ENCODE assay signal across 25 cellular contexts in genomic region chr6:137801352-137802088, GRCh38.
DNase-seq lines count a peak whose midpoint lies in the region; ATAC-seq, FAIRE-seq and TF ChIP-seq lines count a peak whose summit lies in the region.
"Had no signal": no experiment of that assay in that cellular context is flagged by ENCODE, and none has a peak within 500 bp of the region (broad histone marks: within the 10 kb centered on the region; RNA-seq: fewer than 3 reads in every experiment).

No MANE protein-coding gene starts in this region.

- in situ Hi-C loops in K562 (cut with MboI), result loop anchor here (10.0 kb wide), 1 partner anchor 143 kb away; no protein-coding TSS in a partner anchor

- H3K9me1 ChIP-seq in K562 (ENCODE audit: control insufficient read depth, insufficient read depth, low read length), result no peaks in the 10 kb centered on the region

- no peak overlapping the region for H3K18ac ChIP-seq in mesenchymal stem cell (ENCODE audit: low read depth in 1 of 2, low read length in 2 of 2)

- H3K36me3 ChIP-seq in CD4-positive, CD25-positive, alpha-beta regulatory T cell (ENCODE audit: control insufficient read depth, insufficient read depth, low read length), result no peaks in the 10 kb centered on the region
- H3K36me3 ChIP-seq in CD8-positive, alpha-beta memory T cell (ENCODE audit: insufficient read depth, low read length), result no peaks in the 10 kb centered on the region
- H3K36me3 ChIP-seq in K562 (ENCODE audit: control insufficient read depth, insufficient read depth, low read length) (no peaks in the 10 kb centered on the region), mesenchymal stem cell (ENCODE audit: control insufficient read depth in 1 of 2, insufficient read depth in 2 of 2, low read depth in 1 of 2, low read length in 2 of 2) (no peaks in the 10 kb centered on the region)
- H3K36me3 ChIP-seq: BLaER1 treated with 17β-estradiol and CSF1 and Interleukin-3, amounts not matched to agents 10 nM and 100 nM; heart right ventricle; MG63; SJSA1; transverse colon had no signal

- H2AFZ ChIP-seq in K562 (ENCODE audit: low read depth, low read length) (peak overlapping the region; percentile 23; the same call in 1 of the 2 replicates), mesenchymal stem cell (ENCODE audit: low read depth, low read length) (no peak overlapping the region)

- no peak overlapping the region for H3K23ac ChIP-seq in mesenchymal stem cell (ENCODE audit: low read length in 2 of 2)

- H2BK15ac ChIP-seq in mesenchymal stem cell (ENCODE audit: low read depth, poor library complexity, severe bottlenecking), result no peak overlapping the region

- peak overlapping the region; percentile 35 for H2AK5ac ChIP-seq in mesenchymal stem cell (ENCODE audit: low read length, severe bottlenecking)

- peaks cover 0 to 3% (median 0%) of the 10 kb centered on the region in 7 donors for H3K9me3 Mint-ChIP-seq in CD4-positive, CD25-positive, alpha-beta regulatory T cell
- peaks cover 0 to 1% (median 0%) of the 10 kb centered on the region in 5 donors for H3K9me3 Mint-ChIP-seq in CD8-positive, alpha-beta memory T cell
- H3K9me3 Mint-ChIP-seq: activated naive CD4-positive, alpha-beta T cell treated with anti-CD3 and anti-CD28 coated beads for 36 hours had no signal

- TF ChIP-seq POLR2A in K562 (conservative IDR thresholded peaks at IDR 0.05), result no peak

- peaks cover 29 to 63% (median 47%) of the 10 kb centered on the region in 4 donors for H3K4me1 Mint-ChIP-seq in CD4-positive, CD25-positive, alpha-beta regulatory T cell
- H3K4me1 Mint-ChIP-seq in CD8-positive, alpha-beta memory T cell, result peaks cover 23 to 48% (median 30%) of the 10 kb centered on the region in 3 donors

- peaks cover 30% of the 10 kb centered on the region for H3K4me1 ChIP-seq in CD4-positive, CD25-positive, alpha-beta regulatory T cell (ENCODE audit: control insufficient read depth, insufficient read depth, low read length, poor library complexity, severe bottlenecking)
- peaks cover 37% of the 10 kb centered on the region for H3K4me1 ChIP-seq in CD8-positive, alpha-beta memory T cell (ENCODE audit: insufficient read depth, low read length)
- H3K4me1 ChIP-seq in K562 (replicated peaks in 1 of 2; ENCODE audit: control insufficient read depth in 2 of 2, insufficient read depth in 2 of 2, low read length in 2 of 2) (no peaks in the 10 kb centered on the region; a peak in 4 of 5 replicates), mesenchymal stem cell (ENCODE audit: control insufficient read depth, insufficient read depth, low read depth, low read length) (peaks cover 10% of the 10 kb centered on the region)

- no peaks in the 10 kb centered on the region for H3K79me1 ChIP-seq in mesenchymal stem cell (replicated peaks; ENCODE audit: low read length, poor library complexity, severe bottlenecking)

- no peak for FAIRE-seq in K562 (lab: Jason Lieb, UNC)

- intact Hi-C loops in K562 (cut with micrococcal nuclease), result no loop called here

- no peak for TF ChIP-seq RAD21 in K562 (CRISPR knock-in tag; conservative IDR thresholded peaks at IDR 0.05 in 1 of 2, IDR thresholded peaks at IDR 0.05 in 1 of 2)

- no peak overlapping the region for H2BK12ac ChIP-seq in mesenchymal stem cell (ENCODE audit: low read length in 2 of 2)

- no peak overlapping the region for H3K4me3 ChIP-seq in CD4-positive, CD25-positive, alpha-beta regulatory T cell (ENCODE audit: low read depth, low read length)
- no peak overlapping the region for H3K4me3 ChIP-seq in CD8-positive, alpha-beta memory T cell (ENCODE audit: low read length)
- no peak overlapping the region for H3K4me3 ChIP-seq in K562
- H3K4me3 ChIP-seq in mesenchymal stem cell (ENCODE audit: insufficient read depth in 1 of 2, low read depth in 1 of 2, low read length in 2 of 2), result no peak overlapping the region
- H3K4me3 ChIP-seq: BLaER1 treated with 17β-estradiol and CSF1 and Interleukin-3, amounts not matched to agents 10 nM and 100 nM; heart right ventricle; MG63; SJSA1; skin epidermis; transverse colon had no signal

- no peak overlapping the region for H2BK120ac ChIP-seq in mesenchymal stem cell (ENCODE audit: low read depth, low read length)

- WGBS in K562 (ENCODE audit: insufficient coverage, low coverage, missing lambda C conversion rate), result 65% methylated on average over 5 of the region's 5 CpGs
- WGBS in mesenchymal stem cell, result 89% methylated on average over 5 of the region's 5 CpGs

- no peak overlapping the region for H3K14ac ChIP-seq in mesenchymal stem cell (ENCODE audit: low read length in 2 of 2)

- no peak for ATAC-seq in CD4-positive, CD25-positive, alpha-beta regulatory T cell (ENCODE audit: low read depth in 2 of 2)
- ATAC-seq in K562, result no peak
- no peak for ATAC-seq in GM19023 (IDR thresholded peaks at IDR 0.05; ENCODE audit: unreplicated experiment)
- ATAC-seq in GM18502 (IDR thresholded peaks at IDR 0.05; ENCODE audit: poor library complexity, unreplicated experiment), result no peak
- ATAC-seq: HCT116, heart right ventricle had no signal

- no peak overlapping the region for H3K4me3 Mint-ChIP-seq in CD4-positive, CD25-positive, alpha-beta regulatory T cell
- no peak overlapping the region for H3K4me3 Mint-ChIP-seq in CD8-positive, alpha-beta memory T cell
- H3K4me3 Mint-ChIP-seq: activated naive CD4-positive, alpha-beta T cell treated with anti-CD3 and anti-CD28 coated beads for 36 hours had no signal

- CTCF ChIA-PET in CD8-positive, alpha-beta memory T cell (lab: Charles Lee), result interaction anchor here (1.4 to 6.4 kb wide), 2 partner anchors 65 to 138 kb away, joined by 3 to 64 read pairs; partner anchors contain the start of gene TNFAIP3
- CTCF ChIA-PET in K562 (lab: Yijun Ruan, JAX; ENCODE audit: low intra/inter-chr PET ratio), result no interaction called here

- no TSS peak for BruUV-seq in K562 (replicated peaks; lab: Mats Ljungman, UMichigan)

- TF ChIP-seq EP300 in K562 (IDR thresholded peaks at IDR 0.05; ENCODE audit: low read length), result no peak

- no peaks in the 10 kb centered on the region for H3K27me3 Mint-ChIP-seq in CD4-positive, CD25-positive, alpha-beta regulatory T cell
- H3K27me3 Mint-ChIP-seq in CD8-positive, alpha-beta memory T cell, result no peaks in the 10 kb centered on the region

- H3K9me3 ChIP-seq in CD4-positive, CD25-positive, alpha-beta regulatory T cell (ENCODE audit: control insufficient read depth in 2 of 2, low read length in 2 of 2), result no peaks in the 10 kb centered on the region
- H3K9me3 ChIP-seq in CD8-positive, alpha-beta memory T cell (ENCODE audit: low read length), result no peaks in the 10 kb centered on the region
- H3K9me3 ChIP-seq in K562 (replicated peaks; ENCODE audit: control insufficient read depth, insufficient read depth, low read depth, low read length) (0 out of 2 replicates have a peak, but pooled peaks cover 2% of the 10 kb centered on the region), mesenchymal stem cell (ENCODE audit: control insufficient read depth, low read length) (no peaks in the 10 kb centered on the region)
- H3K9me3 ChIP-seq: heart right ventricle, MG63, SJSA1, transverse colon had no signal

- no peak overlapping the region for H3K27ac ChIP-seq in CD4-positive, CD25-positive, alpha-beta regulatory T cell (ENCODE audit: insufficient read depth, low read length, poor library complexity, severe bottlenecking)
- H3K27ac ChIP-seq in CD8-positive, alpha-beta memory T cell (ENCODE audit: low read depth, low read length), result no peak overlapping the region
- H3K27ac ChIP-seq in K562 (ENCODE audit: extremely low read depth, low read depth, low read length) (no peak overlapping the region), mesenchymal stem cell (ENCODE audit: low read length, poor library complexity, severe bottlenecking) (no peak overlapping the region)
- H3K27ac ChIP-seq: BLaER1 treated with 17β-estradiol and CSF1 and Interleukin-3, amounts not matched to agents 10 nM and 100 nM; heart right ventricle; SJSA1 had no signal

- no peak for TF ChIP-seq CTCF in K562 (IDR thresholded peaks at IDR 0.05 in 2 of 3, conservative IDR thresholded peaks at IDR 0.05 in 1 of 3; ENCODE audit: insufficient read depth in 2 of 3, low read depth in 1 of 3, low read length in 3 of 3)

- no peaks in the 10 kb centered on the region for H3K27me3 ChIP-seq in CD4-positive, CD25-positive, alpha-beta regulatory T cell (ENCODE audit: control insufficient read depth, insufficient read depth, low read length)
- H3K27me3 ChIP-seq in CD8-positive, alpha-beta memory T cell (ENCODE audit: insufficient read depth, low read length, poor library complexity, severe bottlenecking), result no peaks in the 10 kb centered on the region
- H3K27me3 ChIP-seq in K562 (ENCODE audit: control insufficient read depth in 2 of 2, insufficient read depth in 2 of 2, low read length in 2 of 2) (no peaks in the 10 kb centered on the region), mesenchymal stem cell (ENCODE audit: control insufficient read depth in 1 of 2, insufficient read depth in 1 of 2, low read length in 2 of 2) (no peaks in the 10 kb centered on the region)
- H3K27me3 ChIP-seq: BLaER1 treated with 17β-estradiol and CSF1 and Interleukin-3, amounts not matched to agents 10 nM and 100 nM; heart right ventricle; MG63; SJSA1; transverse colon had no signal

- POLR2A ChIA-PET in CD8-positive, alpha-beta memory T cell (lab: Charles Lee), result no interaction called here
- POLR2A ChIA-PET in K562 (lab: Yijun Ruan, JAX), result no interaction called here

- peak overlapping the region; percentile 2 to 90 (median 77) for H3K27ac Mint-ChIP-seq in CD4-positive, CD25-positive, alpha-beta regulatory T cell
- H3K27ac Mint-ChIP-seq in CD8-positive, alpha-beta memory T cell, result peak overlapping the region in 5 of 8 donors; percentile 43 to 91 (median 82)

- H3K79me2 ChIP-seq in K562 (ENCODE audit: control insufficient read depth, insufficient read depth, low read length), result no peaks in the 10 kb centered on the region

- H4K20me1 ChIP-seq in K562 (replicated peaks; ENCODE audit: control insufficient read depth, insufficient read depth, low read length), result no peaks in the 10 kb centered on the region
- H4K20me1 ChIP-seq: BLaER1 treated with 17β-estradiol and CSF1 and Interleukin-3, amounts not matched to agents 10 nM and 100 nM had no signal

- DNase-seq in CD4-positive, CD25-positive, alpha-beta regulatory T cell, result no peak
- no peak for DNase-seq in CD8-positive, alpha-beta memory T cell
- DNase-seq in K562 (ENCODE audit: extremely low read depth in 1 of 4, low spot score in 3 of 4) (no peak), mesenchymal stem cell (no peak), HCEC 1CT (no peak)
- DNase-seq: activated naive CD4-positive, alpha-beta T cell treated with anti-CD3 and anti-CD28 coated beads for 36 hours; activated T-cell treated with anti-CD3 and anti-CD28 coated beads, Interleukin-2, amount 50 U/mL, for 48 hours; amygdala; effector CD8-positive, alpha-beta T cell; foreskin fibroblast; heart right ventricle; mesendoderm; MG63; NCI-H2029 treated with DMSO at 0.1 percent for 48 hours; NCI-H226; NCI-H69; nucleus accumbens; RPMI8226; transverse colon had no signal

- no peaks in the 10 kb centered on the region for H3K36me3 Mint-ChIP-seq in CD4-positive, CD25-positive, alpha-beta regulatory T cell
- no peaks in the 10 kb centered on the region for H3K36me3 Mint-ChIP-seq in CD8-positive, alpha-beta memory T cell

- H4K8ac ChIP-seq in mesenchymal stem cell (ENCODE audit: low read length), result no peak overlapping the region

- no peak overlapping the region for H3K4me2 ChIP-seq in K562 (ENCODE audit: insufficient read depth, low read length)
- no peak overlapping the region for H3K4me2 ChIP-seq in mesenchymal stem cell (ENCODE audit: low read length, poor library complexity, severe bottlenecking)
- H3K4me2 ChIP-seq: BLaER1 treated with 17β-estradiol and CSF1 and Interleukin-3, amounts not matched to agents 10 nM and 100 nM had no signal

- no peak overlapping the region for H4K91ac ChIP-seq in mesenchymal stem cell (ENCODE audit: low read length)

- no peak overlapping the region for H2BK5ac ChIP-seq in mesenchymal stem cell (ENCODE audit: low read depth, low read length, poor library complexity, severe bottlenecking)

- H3K4ac ChIP-seq in mesenchymal stem cell (ENCODE audit: low read depth in 1 of 2, low read length in 2 of 2), result no peak overlapping the region

- H3K9ac ChIP-seq in K562 (ENCODE audit: insufficient read depth in 1 of 2, low read depth in 2 of 2, low read length in 2 of 2), result no peak overlapping the region
- no peak overlapping the region for H3K9ac ChIP-seq in mesenchymal stem cell (ENCODE audit: low read length)
- H3K9ac ChIP-seq: BLaER1 treated with 17β-estradiol and CSF1 and Interleukin-3, amounts not matched to agents 10 nM and 100 nM had no signal
